ENCODE assay signal across 8 cellular contexts in the genomic region with DNA sequence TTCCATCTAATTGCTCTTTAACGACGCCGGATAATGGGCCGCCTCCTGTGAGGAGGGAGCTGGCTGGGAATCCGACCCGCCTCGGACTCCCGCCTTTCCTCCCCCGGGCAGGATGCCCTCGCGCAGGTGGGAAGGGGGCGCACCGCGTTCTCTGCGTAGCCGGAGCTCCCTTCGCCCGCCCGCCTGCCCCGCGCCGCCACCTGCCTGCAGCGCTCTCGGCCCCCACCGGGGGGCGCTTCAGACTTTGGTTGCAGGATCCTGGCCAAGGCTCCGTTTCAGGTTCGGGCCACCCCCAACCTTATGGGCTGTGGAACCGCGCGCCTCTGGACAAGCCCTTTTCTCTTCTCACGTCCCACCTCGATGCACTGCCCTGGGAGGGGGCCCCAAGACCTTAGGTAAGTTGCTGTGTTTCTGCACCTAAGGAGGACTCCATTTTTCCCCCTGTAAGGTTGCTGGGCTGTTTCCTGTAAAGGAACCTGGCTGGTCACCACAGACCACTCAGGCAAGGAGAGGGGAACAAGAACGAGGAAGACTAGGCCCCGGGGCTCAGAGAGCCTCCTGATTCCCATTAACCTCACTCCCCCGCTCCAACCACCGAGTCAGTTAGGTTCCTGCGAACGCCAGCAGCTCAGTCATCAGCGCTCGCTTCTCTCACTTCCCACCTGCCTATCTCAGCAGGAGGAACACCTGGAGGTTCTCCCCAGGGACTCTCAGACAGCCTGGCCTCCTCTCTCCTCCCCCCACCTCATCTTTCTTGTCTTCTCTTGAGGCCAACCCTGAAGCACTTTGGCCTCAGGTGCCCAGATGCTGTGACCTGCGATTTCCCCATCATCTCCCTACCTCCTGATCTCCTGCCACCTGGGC. TPM values are rescaled to one million over a fixed set of nuclear protein-coding genes. Genes with fewer than 3 reads are reported as not detected.
DNase-seq lines count a peak whose midpoint lies in the region; ATAC-seq, FAIRE-seq and TF ChIP-seq lines count a peak whose summit lies in the region.

No MANE protein-coding gene starts in this region.

- peak in 1 of 2 experiments; percentile 50 for DNase-seq in A549 (ENCODE audit: low read depth in 1 of 2, low spot score in 1 of 2)
- peak; percentile 68 for DNase-seq in LoVo (ENCODE audit: low spot score)
- peak; percentile 58 to 76 (median 68) for DNase-seq in T-helper 2 cell
- no peak for DNase-seq in astrocyte of the cerebellum (ENCODE audit: low read depth)
- DNase-seq in stimulated activated CD4-positive, alpha-beta T cell treated with anti-CD3 and anti-CD28 coated beads, Interleukin-15, amount 100 ng/mL, for 24 hours: peak; percentile 84
- no peak for DNase-seq in putamen (ENCODE audit: low spot score)

- TF ChIP-seq CTCF in A549 (IDR thresholded peaks at IDR 0.05) (peak; percentile 78), astrocyte of the cerebellum (IDR thresholded peaks at IDR 0.05; ENCODE audit: low read depth, low read length, missing control alignments) (peak; percentile 86)

- H3K9me3 ChIP-seq in A549: no peaks in the 10 kb centered on the region
- H3K9me3 ChIP-seq in iPS-20b (ENCODE audit: insufficient read depth, low read depth, low read length): peaks cover 7% of the 10 kb centered on the region; the same call in 1 of the 2 replicates

- no peak for FAIRE-seq in A549 (lab: Jason Lieb, UNC)

- no peak for TF ChIP-seq EP300 in A549 (IDR thresholded peaks at IDR 0.05)

- H3K36me3 ChIP-seq in iPS-20b (ENCODE audit: insufficient read depth, low read depth, low read length): no peaks in the 10 kb centered on the region

- peak overlapping the region; percentile 60 to 81; a peak in 5 of 6 replicates for H3K27ac ChIP-seq in A549
- no peak overlapping the region for H3K27ac ChIP-seq in iPS-20b (ENCODE audit: low read length)

- H3K4me1 ChIP-seq in A549 (peaks cover 24% of the 10 kb centered on the region), iPS-20b (ENCODE audit: insufficient read depth, low read length) (peaks cover 6% of the 10 kb centered on the region; the same call in 1 of the 2 replicates)

- H3K27me3 ChIP-seq in iPS-20b (ENCODE audit: insufficient read depth, low read length): peaks cover 70% of the 10 kb centered on the region

- ATAC-seq in A549: peak; percentile 83 to 93
- ATAC-seq in GM18909 (IDR thresholded peaks at IDR 0.05; ENCODE audit: poor library complexity, unreplicated experiment): peak; percentile 65

- POLR2A ChIA-PET in A549 (lab: Yijun Ruan, JAX): interaction anchor here (0.6 to 3.6 kb wide), 5 partner anchors 10 to 92 kb away, joined by 3 to 14 read pairs (median 3); a partner anchor contains a TSS

- WGBS in A549 (ENCODE audit: missing lambda C conversion rate): 24% methylated on average over 28 of the region's 42 CpGs

- H3K4me3 ChIP-seq in A549: peak overlapping the region; percentile 37
- peak overlapping the region; percentile 27 for H3K4me3 ChIP-seq in astrocyte of the cerebellum (ENCODE audit: low read depth, low read length)
- H3K4me3 ChIP-seq in iPS-20b (ENCODE audit: low read length): peak overlapping the region; percentile 15; the same call in 1 of the 2 replicates

- CTCF ChIA-PET in A549 (lab: Yijun Ruan, JAX): interaction anchor here (0.6 to 65.1 kb wide), 18 partner anchors 7 to 747 kb away, joined by 3 to 2364 read pairs (median 4); a partner anchor contains a TSS

- peak; percentile 56 to 70 for TF ChIP-seq RAD21 in A549 (conservative IDR thresholded peaks at IDR 0.05 in 1 of 2, IDR thresholded peaks at IDR 0.05 in 1 of 2)

- in situ Hi-C loops in astrocyte of the cerebellum (cut with HindIII; ENCODE audit: low sequenced_read_pairs): no loop called here

- no peak for TF ChIP-seq POLR2A in A549 (IDR thresholded peaks at IDR 0.05; ENCODE audit: low read length)

- no peak overlapping the region for H3K9ac ChIP-seq in iPS-20b (ENCODE audit: low read depth, low read length)

- peak overlapping the region; percentile 95 for H3K4me2 ChIP-seq in A549

TF ChIP-seq in A549, 52 proteins besides CTCF, POLR2A, EP300 and RAD21:
- TF ChIP-seq, protein P1, sequence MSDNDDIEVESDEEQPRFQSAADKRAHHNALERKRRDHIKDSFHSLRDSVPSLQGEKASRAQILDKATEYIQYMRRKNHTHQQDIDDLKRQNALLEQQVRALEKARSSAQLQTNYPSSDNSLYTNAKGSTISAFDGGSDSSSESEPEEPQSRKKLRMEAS (IDR thresholded peaks at IDR 0.05): 0 out of 2 replicates have a peak, but pooled peaks have one; percentile 37
- TF ChIP-seq, protein P2, sequence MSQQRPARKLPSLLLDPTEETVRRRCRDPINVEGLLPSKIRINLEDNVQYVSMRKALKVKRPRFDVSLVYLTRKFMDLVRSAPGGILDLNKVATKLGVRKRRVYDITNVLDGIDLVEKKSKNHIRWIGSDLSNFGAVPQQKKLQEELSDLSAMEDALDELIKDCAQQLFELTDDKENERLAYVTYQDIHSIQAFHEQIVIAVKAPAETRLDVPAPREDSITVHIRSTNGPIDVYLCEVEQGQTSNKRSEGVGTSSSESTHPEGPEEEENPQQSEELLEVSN (IDR thresholded peaks at IDR 0.05; ENCODE audit: borderline replicate concordance, low read depth): peak; percentile 65
- TF ChIP-seq SMC3 (IDR thresholded peaks at IDR 0.05): peak; percentile 71
- TF ChIP-seq NFE2L2 (conservative IDR thresholded peaks at IDR 0.05; ENCODE audit: low read length): no peak
- no peak for TF ChIP-seq CEBPB (IDR thresholded peaks at IDR 0.05)
TF ChIP-seq in A549: peak in this region for 3.

RNA-seq across cellular contexts. Expression of a gene that starts 11.4 kb away (rescaled TPM):
- polyA plus RNA-seq in A549 (2011; rRNA removed) (4.5 and 5.1 TPM in 2 replicates), A549 (2017; fragmentation: RNase III; extraction: RNeasy Plus Mini Kit Qiagen cat#74134 plus additional on column Dnase treatment) (2.5 to 4.3 TPM (median 2.9 TPM) in 3 replicates)
- polyA plus RNA-seq in A549 (2012; cell fraction: cytosol; rRNA removed): 3.5 and 4.4 TPM in 2 replicates
- polyA plus RNA-seq in A549 (2012; cell fraction: nucleus; rRNA removed): 5.7 and 6.1 TPM in 2 replicates
- polyA minus RNA-seq in A549 (2011; rRNA and poly(A)+ RNA removed): 5.8 and 7.3 TPM in 2 replicates

RNA-seq across cellular contexts. Expression of a gene that starts 19.4 kb away (rescaled TPM):
- polyA plus RNA-seq in A549 (2011; rRNA removed): 33.7 and 42.1 TPM in 2 replicates
- 32.4 and 40.0 TPM in 2 replicates for polyA plus RNA-seq in A549 (2012; cell fraction: cytosol; rRNA removed)
- polyA plus RNA-seq in A549 (2012; cell fraction: nucleus; rRNA removed): 97.7 and 113 TPM in 2 replicates
- polyA plus RNA-seq in A549 (2017; fragmentation: RNase III; extraction: RNeasy Plus Mini Kit Qiagen cat#74134 plus additional on column Dnase treatment): 26.3 to 27.6 TPM (median 26.4 TPM) in 3 replicates
- polyA minus RNA-seq in A549 (2011; rRNA and poly(A)+ RNA removed): 57.2 and 59.7 TPM in 2 replicates

RNA-seq across cellular contexts. Expression of a gene that starts 19.5 kb away (rescaled TPM):
- polyA plus RNA-seq in A549 (2011; rRNA removed): 0.20 and 0.21 TPM in 2 replicates
- polyA plus RNA-seq in A549 (2012; cell fraction: cytosol; rRNA removed): 0.94 and 1.1 TPM in 2 replicates
- polyA plus RNA-seq in A549 (2012; cell fraction: nucleus; rRNA removed): 2.1 and 2.3 TPM in 2 replicates
- 0.56 to 0.79 TPM (median 0.63 TPM) in 3 replicates for polyA plus RNA-seq in A549 (2017; fragmentation: RNase III; extraction: RNeasy Plus Mini Kit Qiagen cat#74134 plus additional on column Dnase treatment)
- 0.25 and 0.44 TPM in 2 replicates for polyA minus RNA-seq in A549 (2011; rRNA and poly(A)+ RNA removed)

RNA-seq across cellular contexts. Expression of a gene that starts 50.8 kb away (rescaled TPM):
- 13.8 and 15.7 TPM in 2 replicates for polyA plus RNA-seq in A549 (2011; rRNA removed)
- 24.1 and 41.0 TPM in 2 replicates for polyA plus RNA-seq in A549 (2012; cell fraction: cytosol; rRNA removed)
- polyA plus RNA-seq in A549 (2012; cell fraction: nucleus; rRNA removed): 98.0 and 113 TPM in 2 replicates
- polyA plus RNA-seq in A549 (2017; fragmentation: RNase III; extraction: RNeasy Plus Mini Kit Qiagen cat#74134 plus additional on column Dnase treatment): 23.8 to 35.5 TPM (median 34.0 TPM) in 3 replicates
- polyA minus RNA-seq in A549 (2011; rRNA and poly(A)+ RNA removed): 17.2 and 17.9 TPM in 2 replicates

Comparison
In these comparisons a context has a peak if more than half of its experiments do, and no peak if none do; other contexts are left out.
1. DNase-seq: peak in LoVo (single experiment), T-helper 2 cell (5 of 5) and stimulated activated CD4-positive, alpha-beta T cell treated with anti-CD3 and anti-CD28 coated beads, Interleukin-15, amount 100 ng/mL, for 24 hours (single experiment); none in astrocyte of the cerebellum (single experiment) and putamen (single experiment).
2. Peak in every context shown above with its lines, with median percentiles within 50 percentile points of each other: H3K4me3 ChIP-seq.